26 cellular contexts compared by ENCODE assay signal in the genomic region with DNA sequence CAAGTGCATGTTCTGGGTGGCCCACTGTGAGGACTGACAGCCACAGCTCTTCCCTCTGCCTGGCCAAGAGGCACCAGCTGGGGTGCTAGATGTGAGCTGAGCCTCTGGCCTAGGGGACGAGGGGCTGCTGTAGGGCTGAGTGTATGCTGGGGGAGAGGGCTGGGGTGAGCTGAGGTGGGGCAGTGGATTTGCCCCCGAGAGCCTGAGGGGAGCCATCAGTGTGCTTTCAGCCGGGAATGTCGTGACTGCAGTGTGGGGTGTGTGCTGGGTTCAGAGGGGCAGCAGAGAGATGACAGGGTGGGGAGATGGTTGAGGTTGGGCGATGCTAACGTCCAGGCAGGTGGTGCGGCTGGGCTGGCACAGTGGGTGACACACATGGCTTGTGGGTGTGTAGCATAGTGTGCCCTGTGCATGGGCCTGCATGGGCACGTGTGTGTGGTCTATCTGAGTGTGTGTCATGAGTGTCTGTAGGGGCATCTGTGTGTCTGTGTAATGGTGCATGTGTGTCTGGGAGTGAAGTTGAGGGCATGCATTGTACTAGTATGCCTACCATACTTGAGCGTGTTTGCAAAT. TPM values are rescaled to one million over a fixed set of nuclear protein-coding genes. Genes with fewer than 3 reads are reported as not detected.
"Had no signal": no experiment of that assay in that cellular context is flagged by ENCODE, and none has a peak within 500 bp of the region (broad histone marks: within the 10 kb centered on the region; RNA-seq: fewer than 3 reads in every experiment).

No MANE protein-coding gene starts in this region.

- H3K27me3 ChIP-seq: body of pancreas, cardiac muscle cell, vagina had no signal

- H3K27ac ChIP-seq: body of pancreas, cardiac muscle cell, esophagus muscularis mucosa, gastrocnemius medialis, skin epidermis, vagina, VCaP had no signal

- H3K4me1 ChIP-seq: body of pancreas, esophagus muscularis mucosa, gastrocnemius medialis, vagina had no signal

- DNase-seq: activated CD4-positive, alpha-beta T cell treated with anti-CD3 and anti-CD28 coated beads, Interleukin-2, amount 10 ng/mL, durations not matched to agents 24 days and 14 days; activated gamma-delta T cell; activated naive CD4-positive, alpha-beta T cell treated with anti-CD3 and anti-CD28 coated beads, Interleukin-2, amount 50 U/mL, for 16 hours; anterior cingulate cortex; body of pancreas; effector CD8-positive, alpha-beta T cell; gastrocnemius medialis; hippocampal formation; right cardiac atrium; stimulated activated CD4-positive, alpha-beta T cell treated with anti-CD3 and anti-CD28 coated beads, Interleukin-2, amount 100 ng/mL, for 48 hours; stimulated activated CD8-positive, alpha-beta memory T cell treated with anti-CD3 and anti-CD28 coated beads, Interleukin-4, amount 100 ng/mL, for 48 hours; stimulated activated naive CD4-positive, alpha-beta T cell; T-cell had no signal

- H3K4me3 Mint-ChIP-seq: activated CD4-positive, alpha-beta memory T cell treated with anti-CD3 and anti-CD28 coated beads, Interleukin-2, amount 10 ng/mL, durations not matched to agents 7 days and 5 days; activated CD4-positive, alpha-beta T cell treated with anti-CD3 and anti-CD28 coated beads, Interleukin-2, amount 10 ng/mL, durations not matched to agents 24 days and 14 days; dendritic cell treated with granulocyte-macrophage colony-stimulating factor and Interleukin-4, amounts not matched to agents 40 ng/mL and 50 ng/mL, for 4 days; nephron progenitor cell; T-cell; T-helper 2 cell treated with Interferon-gamma antibody and Interleukin-4, amounts not matched to agents 5 μg/mL and 100 μg/mL, for 36 hours had no signal

- ATAC-seq: activated CD4-positive, CD25-positive, alpha-beta regulatory T cell treated with anti-CD3 and anti-CD28 coated beads, Interleukin-2, amount 50 U/mL, for 24 hours; body of pancreas; gastrocnemius medialis had no signal

- H3K9me3 Mint-ChIP-seq: activated CD4-positive, alpha-beta memory T cell treated with anti-CD3 and anti-CD28 coated beads, Interleukin-2, amount 10 ng/mL, durations not matched to agents 7 days and 5 days; activated CD4-positive, alpha-beta T cell treated with anti-CD3 and anti-CD28 coated beads, Interleukin-2, amount 10 ng/mL, durations not matched to agents 24 days and 14 days; dendritic cell treated with granulocyte-macrophage colony-stimulating factor and Interleukin-4, amounts not matched to agents 40 ng/mL and 50 ng/mL, for 4 days; nephron progenitor cell; T-cell; T-helper 2 cell treated with Interferon-gamma antibody and Interleukin-4, amounts not matched to agents 5 μg/mL and 100 μg/mL, for 36 hours had no signal

- H3K36me3 Mint-ChIP-seq: T-cell had no signal

- H3K4me1 Mint-ChIP-seq: activated CD4-positive, alpha-beta memory T cell treated with anti-CD3 and anti-CD28 coated beads, Interleukin-2, amount 10 ng/mL, durations not matched to agents 7 days and 5 days; activated CD4-positive, alpha-beta T cell treated with anti-CD3 and anti-CD28 coated beads, Interleukin-2, amount 10 ng/mL, durations not matched to agents 24 days and 14 days had no signal

- H3K27ac Mint-ChIP-seq: activated CD4-positive, alpha-beta memory T cell treated with anti-CD3 and anti-CD28 coated beads, Interleukin-2, amount 10 ng/mL, durations not matched to agents 7 days and 5 days; activated CD4-positive, alpha-beta T cell treated with anti-CD3 and anti-CD28 coated beads, Interleukin-2, amount 10 ng/mL, durations not matched to agents 24 days and 14 days; dendritic cell treated with granulocyte-macrophage colony-stimulating factor and Interleukin-4, amounts not matched to agents 40 ng/mL and 50 ng/mL, for 4 days; nephron progenitor cell; T-cell; T-helper 2 cell treated with Interferon-gamma antibody and Interleukin-4, amounts not matched to agents 5 μg/mL and 100 μg/mL, for 36 hours had no signal

- H3K9me3 ChIP-seq: body of pancreas, esophagus muscularis mucosa, gastrocnemius medialis, vagina had no signal

- H3K4me3 ChIP-seq: body of pancreas, cardiac muscle cell, esophagus muscularis mucosa, gastrocnemius medialis, skin epidermis, vagina had no signal

- H3K36me3 ChIP-seq: cardiac muscle cell, esophagus muscularis mucosa, gastrocnemius medialis, vagina had no signal

RNA-seq across cellular contexts. Expression of a gene that starts 52.7 kb away (rescaled TPM):
- total RNA-seq: activated CD4-positive, alpha-beta memory T cell treated with anti-CD3 and anti-CD28 coated beads, Interleukin-2, amount 10 ng/mL, durations not matched to agents 7 days and 5 days; liver; osteoblast; pulmonary artery endothelial cell had no signal
